9 cellular contexts compared by ENCODE assay signal in the genomic region with DNA sequence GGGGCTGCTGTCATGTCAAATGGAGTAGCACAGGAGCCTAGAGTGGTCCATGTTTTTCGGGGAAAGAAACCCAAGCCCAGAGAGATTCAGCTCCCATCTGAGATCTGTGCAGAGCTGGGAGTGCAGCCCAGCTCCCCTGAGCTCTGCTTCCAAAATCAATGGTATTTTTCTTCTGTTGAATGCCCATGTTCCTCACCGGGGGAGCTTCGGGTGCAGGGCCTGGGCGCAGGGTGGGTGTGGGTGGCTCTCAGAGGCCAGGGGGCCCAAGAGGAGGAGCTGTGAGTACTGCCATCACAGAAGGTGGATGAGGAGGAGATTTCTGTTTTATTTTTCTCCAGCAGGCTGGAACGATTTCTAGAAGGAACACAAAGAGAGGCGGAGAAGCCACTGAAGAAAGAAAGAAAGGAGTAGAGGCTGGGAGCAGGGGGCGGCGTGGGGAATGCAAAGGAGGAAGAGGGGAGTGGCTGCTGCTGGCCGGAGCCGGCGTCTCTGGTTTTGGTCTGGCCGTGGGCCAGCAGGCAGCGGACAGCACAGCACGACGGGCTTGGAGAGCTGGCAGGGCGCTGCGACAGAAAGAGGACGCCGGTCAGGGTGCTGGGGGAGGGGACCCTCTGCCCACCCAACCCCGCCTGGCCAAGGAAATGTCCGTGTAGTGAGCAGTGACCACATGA.
DNase-seq lines count a peak whose midpoint lies in the region; ATAC-seq and TF ChIP-seq lines count a peak whose summit lies in the region.
"Had no signal": no experiment of that assay in that cellular context is flagged by ENCODE, and none has a peak within 500 bp of the region (broad histone marks: within the 10 kb centered on the region; RNA-seq: fewer than 3 reads in every experiment).

No MANE protein-coding gene starts in this region.

- no peak overlapping the region for H3K27ac ChIP-seq in psoas muscle

- DNase-seq in Calu3 (peak; percentile 77), T-helper 17 cell (no peak), glomerular visceral epithelial cell (ENCODE audit: extremely low spot score) (peak; percentile 73), psoas muscle (peak; percentile 72)
- DNase-seq in stimulated activated CD4-positive, alpha-beta T cell treated with anti-CD3 and anti-CD28 coated beads, Interleukin-4, amount 100 ng/mL, for 4 hours, result no peak
- no peak for DNase-seq in stimulated activated CD4-positive, alpha-beta T cell treated with anti-CD3 and anti-CD28 coated beads, Interleukin-1b, Interleukin-23, amount 100 ng/mL, for 48 hours
- no peak for DNase-seq in activated CD8-positive, alpha-beta memory T cell treated with anti-CD3 and anti-CD28 coated beads, Interleukin-2, amount 50 U/mL, for 4 hours
- DNase-seq: NK-92 treated with Interleukin-12 subunit alpha and Interleukin-12 subunit beta, amount 100 ng/mL, for 24 hours had no signal

- no peak for TF ChIP-seq CTCF in Calu3 (IDR thresholded peaks at IDR 0.05; ENCODE audit: unreplicated experiment)
- no peak for TF ChIP-seq CTCF in psoas muscle (IDR thresholded peaks at IDR 0.05)

- H3K4me1 Mint-ChIP-seq in Calu3 (ENCODE audit: low read depth, unreplicated experiment) (peaks cover 27% of the 10 kb centered on the region), T-helper 17 cell (peaks cover 6% of the 10 kb centered on the region)

- peak overlapping the region; percentile 34 for H3K4me3 ChIP-seq in psoas muscle

- H3K4me3 Mint-ChIP-seq in Calu3 (ENCODE audit: low read depth, unreplicated experiment) (peak overlapping the region; percentile 65), T-helper 17 cell (peak overlapping the region; percentile 71)

- H3K27me3 Mint-ChIP-seq in Calu3 (ENCODE audit: unreplicated experiment) (no peaks in the 10 kb centered on the region), T-helper 17 cell (peaks cover 34% of the 10 kb centered on the region)

- H3K4me1 ChIP-seq in psoas muscle, result peaks cover 11% of the 10 kb centered on the region

- H3K27me3 ChIP-seq in psoas muscle (ENCODE audit: insufficient read depth in 3 of 3, low read length in 2 of 3), result peaks cover 0 to 2% (median 0%) of the 10 kb centered on the region in 3 donors

- no peaks in the 10 kb centered on the region for H3K36me3 ChIP-seq in psoas muscle (ENCODE audit: insufficient read depth in 1 of 2, low read depth in 1 of 2)

- no TSS peak for BruUV-seq in Calu3 (replicated peaks; lab: Mats Ljungman, UMichigan)

- H3K9me3 ChIP-seq in T-helper 17 cell (ENCODE audit: control insufficient read depth, low read length, poor library complexity, severe bottlenecking) (no peaks in the 10 kb centered on the region), psoas muscle (no peaks in the 10 kb centered on the region)

- no peak for ATAC-seq in T-helper 17 cell
- peak in 2 of 4 donors; percentile 14 to 40 for ATAC-seq in psoas muscle
- ATAC-seq in HG02870 (IDR thresholded peaks at IDR 0.05; ENCODE audit: unreplicated experiment), result no peak

- WGBS in psoas muscle, 3 donors, result 10 to 13% (median 11%) methylated on average over 21 of the region's 21 CpGs

- H3K36me3 Mint-ChIP-seq in Calu3 (ENCODE audit: insufficient read depth, unreplicated experiment) (peaks cover 5% of the 10 kb centered on the region), T-helper 17 cell (ENCODE audit: low read depth) (peaks cover 4% of the 10 kb centered on the region)

- CTCF ChIA-PET in Calu3 (lab: Charles Lee), result interaction anchor here (0.7 to 1.3 kb wide), 2 partner anchors 26 to 47 kb away, joined by 3 to 4 read pairs; no protein-coding TSS in a partner anchor

- H3K9me3 Mint-ChIP-seq in Calu3 (ENCODE audit: low read depth, unreplicated experiment), result peaks cover 3% of the 10 kb centered on the region

- intact Hi-C loops in Calu3 (cut with micrococcal nuclease; ENCODE audit: unreplicated experiment) (no loop called here), psoas muscle (cut with DNase I) (no loop called here)

- H3K27ac Mint-ChIP-seq in Calu3 (ENCODE audit: unreplicated experiment) (peak overlapping the region; percentile 2), T-helper 17 cell (no peak overlapping the region)

Comparison
In these comparisons a context has a peak if more than half of its experiments do, and no peak if none do; other contexts are left out.
1. DNase-seq: peak in Calu3 (single experiment), glomerular visceral epithelial cell (single experiment) and psoas muscle (2 of 2); none in T-helper 17 cell (0 of 3), stimulated activated CD4-positive, alpha-beta T cell treated with anti-CD3 and anti-CD28 coated beads, Interleukin-4, amount 100 ng/mL, for 4 hours (0 of 2), stimulated activated CD4-positive, alpha-beta T cell treated with anti-CD3 and anti-CD28 coated beads, Interleukin-1b, Interleukin-23, amount 100 ng/mL, for 48 hours (single experiment) and activated CD8-positive, alpha-beta memory T cell treated with anti-CD3 and anti-CD28 coated beads, Interleukin-2, amount 50 U/mL, for 4 hours (single experiment).